Comparison of ENCODE assay signal across 9 cellular contexts in the genomic region with DNA sequence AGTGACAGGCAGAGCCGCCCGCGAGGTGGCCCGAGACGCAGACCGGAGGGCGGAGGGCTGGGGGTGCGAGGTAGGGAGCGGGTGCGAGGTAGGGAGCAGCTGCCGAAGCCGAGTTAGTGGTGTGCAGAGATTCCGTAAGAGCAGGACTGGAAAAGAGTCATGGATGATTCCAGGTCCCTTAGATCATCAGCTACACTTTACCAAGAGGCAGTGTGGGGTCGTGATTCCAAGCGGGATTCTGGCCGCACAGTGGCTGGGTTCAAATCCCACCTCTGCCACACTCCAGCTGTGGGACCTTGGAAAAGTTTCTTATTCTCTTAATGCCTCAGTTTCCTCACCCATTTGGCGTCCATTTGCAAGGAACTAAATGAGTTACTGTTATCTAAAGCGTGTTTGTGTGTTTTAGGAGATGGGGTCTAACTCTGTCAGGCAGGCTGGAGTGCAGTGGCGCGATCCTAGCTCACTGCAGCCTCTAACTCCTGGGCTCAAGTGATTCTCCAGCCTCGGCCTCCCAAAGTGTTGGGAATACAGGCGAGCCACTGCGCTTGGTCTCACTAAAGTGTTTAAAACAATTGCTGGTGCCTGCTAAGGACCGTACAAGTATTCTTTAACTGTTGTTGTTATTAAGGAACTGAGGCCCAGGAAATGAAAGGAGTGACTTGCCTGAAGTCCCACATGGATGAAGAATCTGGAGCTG. TPM values are rescaled to one million over a fixed set of nuclear protein-coding genes. Genes with fewer than 3 reads are reported as not detected.
DNase-seq lines count a peak whose midpoint lies in the region; ATAC-seq, FAIRE-seq and TF ChIP-seq lines count a peak whose summit lies in the region.
"Had no signal": no experiment of that assay in that cellular context is flagged by ENCODE, and none has a peak within 500 bp of the region (broad histone marks: within the 10 kb centered on the region; RNA-seq: fewer than 3 reads in every experiment).

No MANE protein-coding gene starts in this region.

- TF ChIP-seq RAD21 in liver (IDR thresholded peaks at IDR 0.05) = no peak

- peaks cover 9% of the 10 kb centered on the region for H3K36me3 Mint-ChIP-seq in activated T-cell treated with anti-CD3 and anti-CD28 coated beads, Interleukin-2, amount 50 U/mL, for 4 hours (ENCODE audit: insufficient read depth)
- peaks cover 7% of the 10 kb centered on the region for H3K36me3 Mint-ChIP-seq in astrocyte (ENCODE audit: low read depth, unreplicated experiment)

- H3K27me3 ChIP-seq in astrocyte (ENCODE audit: insufficient read depth, low read length) (no peaks in the 10 kb centered on the region), liver (ENCODE audit: control insufficient read depth in 4 of 4, insufficient read depth in 4 of 4, low read length in 3 of 4) (no peaks in the 10 kb centered on the region), tibial artery (no peaks in the 10 kb centered on the region)

- no peaks in the 10 kb centered on the region for H3K36me3 ChIP-seq in astrocyte (ENCODE audit: insufficient read depth, low read length)
- H3K36me3 ChIP-seq in liver (ENCODE audit: control insufficient read depth in 4 of 4, insufficient read depth in 3 of 4, low read depth in 1 of 4, low read length in 3 of 4) = no peaks in the 10 kb centered on the region
- peaks cover 0 to 15% (median 0%) of the 10 kb centered on the region in 3 donors for H3K36me3 ChIP-seq in tibial artery

- no peaks in the 10 kb centered on the region for H3K27me3 Mint-ChIP-seq in activated T-cell treated with anti-CD3 and anti-CD28 coated beads, Interleukin-2, amount 50 U/mL, for 4 hours (ENCODE audit: low read depth)
- H3K27me3 Mint-ChIP-seq in astrocyte (ENCODE audit: low read depth, unreplicated experiment) = no peaks in the 10 kb centered on the region

- peak overlapping the region; percentile 86 for H3K4me3 ChIP-seq in astrocyte (ENCODE audit: insufficient read depth, low read depth, low read length)
- H3K4me3 ChIP-seq in liver (ENCODE audit: low read depth in 1 of 3, low read length in 3 of 3) = peak overlapping the region; percentile 57 to 89 (median 87)
- H3K4me3 ChIP-seq in tibial artery = peak overlapping the region; percentile 66 to 95

- peaks cover 41% of the 10 kb centered on the region for H4K20me1 ChIP-seq in astrocyte (ENCODE audit: insufficient read depth, low read length)

- FAIRE-seq in astrocyte (lab: Jason Lieb, UNC) = no peak
- FAIRE-seq: G401.6 had no signal

- 29% methylated on average over 24 of the region's 24 CpGs for WGBS in liver

- H3K9me3 Mint-ChIP-seq in activated T-cell treated with anti-CD3 and anti-CD28 coated beads, Interleukin-2, amount 50 U/mL, for 4 hours = no peaks in the 10 kb centered on the region
- peaks cover 2% of the 10 kb centered on the region for H3K9me3 Mint-ChIP-seq in astrocyte (ENCODE audit: unreplicated experiment)

- H3K4me3 Mint-ChIP-seq in activated T-cell treated with anti-CD3 and anti-CD28 coated beads, Interleukin-2, amount 50 U/mL, for 4 hours = peak overlapping the region; percentile 97
- peak overlapping the region; percentile 98 for H3K4me3 Mint-ChIP-seq in astrocyte (ENCODE audit: unreplicated experiment)

- H3K9ac ChIP-seq in astrocyte (ENCODE audit: low read length) = peak overlapping the region; percentile 88
- peak overlapping the region; percentile 33 to 63 for H3K9ac ChIP-seq in liver (ENCODE audit: low read depth in 1 of 2, low read length in 2 of 2)

- DNase-seq in activated T-cell treated with anti-CD3 and anti-CD28 coated beads, Interleukin-2, amount 50 U/mL, for 4 hours = no peak
- DNase-seq in activated T-cell treated with anti-CD3 and anti-CD28 coated beads for 4 hours (no peak), astrocyte (ENCODE audit: low read depth) (peak; percentile 53), tibial artery (no peak), NCI-H510A treated with DMSO at 0.1 percent for 48 hours (lab: John Stamatoyannopoulos, UW) (no peak), superior temporal gyrus (ENCODE audit: extremely low spot score) (no peak)

- H3K27ac ChIP-seq in astrocyte (ENCODE audit: low read depth, low read length) = peak overlapping the region; percentile 91
- H3K27ac ChIP-seq in liver (ENCODE audit: low read depth in 1 of 2, low read length in 2 of 2) = peak overlapping the region; percentile 80 to 87
- H3K27ac ChIP-seq in tibial artery = peak overlapping the region; percentile 85 to 95

- H2AFZ ChIP-seq in astrocyte (ENCODE audit: low read depth, low read length) = peak overlapping the region; percentile 96

- peaks cover 59% of the 10 kb centered on the region for H3K79me2 ChIP-seq in astrocyte (ENCODE audit: insufficient read depth, low read length)

- H3K4me1 ChIP-seq in astrocyte (ENCODE audit: insufficient read depth, low read length) = peaks cover 8% of the 10 kb centered on the region
- H3K4me1 ChIP-seq in liver (ENCODE audit: control insufficient read depth in 4 of 4, insufficient read depth in 4 of 4, low read length in 3 of 4) = peaks cover 7 to 23% (median 15%) of the 10 kb centered on the region in 4 donors
- H3K4me1 ChIP-seq in tibial artery = peaks cover 0 to 25% (median 15%) of the 10 kb centered on the region in 4 donors

- H3K9me3 ChIP-seq in astrocyte (ENCODE audit: insufficient read depth, low read depth, low read length) = no peaks in the 10 kb centered on the region
- H3K9me3 ChIP-seq in liver (ENCODE audit: control insufficient read depth in 4 of 4, low read length in 3 of 4) = no peaks in the 10 kb centered on the region
- no peaks in the 10 kb centered on the region for H3K9me3 ChIP-seq in tibial artery

- peak overlapping the region; percentile 99 for H3K27ac Mint-ChIP-seq in astrocyte (ENCODE audit: unreplicated experiment)

- H3K4me2 ChIP-seq in astrocyte (ENCODE audit: low read length) = peak overlapping the region; percentile 81

- peaks cover 34% of the 10 kb centered on the region for H3K4me1 Mint-ChIP-seq in activated T-cell treated with anti-CD3 and anti-CD28 coated beads, Interleukin-2, amount 50 U/mL, for 4 hours (ENCODE audit: low read depth)
- peaks cover 18% of the 10 kb centered on the region for H3K4me1 Mint-ChIP-seq in astrocyte (ENCODE audit: low read depth, unreplicated experiment)

- no peak for TF ChIP-seq CTCF in astrocyte (IDR thresholded peaks at IDR 0.05; ENCODE audit: insufficient read depth, low read depth, low read length)
- no peak for TF ChIP-seq CTCF in liver (IDR thresholded peaks at IDR 0.05; ENCODE audit: low read depth, low read length, missing input control)
- TF ChIP-seq CTCF in tibial artery (IDR thresholded peaks at IDR 0.05) = no peak

- no peak for ATAC-seq in activated T-cell treated with anti-CD3 and anti-CD28 coated beads, Interleukin-2, amount 50 U/mL, for 4 hours
- ATAC-seq in HG03196 (IDR thresholded peaks at IDR 0.05; ENCODE audit: unreplicated experiment) = no peak

- intact Hi-C loops in tibial artery (cut with DNase I; ENCODE audit: low total_unique reads) = no loop called here

TF ChIP-seq in liver, 16 proteins besides CTCF, POLR2A, EP300 and RAD21:
- TF ChIP-seq, protein P1, sequence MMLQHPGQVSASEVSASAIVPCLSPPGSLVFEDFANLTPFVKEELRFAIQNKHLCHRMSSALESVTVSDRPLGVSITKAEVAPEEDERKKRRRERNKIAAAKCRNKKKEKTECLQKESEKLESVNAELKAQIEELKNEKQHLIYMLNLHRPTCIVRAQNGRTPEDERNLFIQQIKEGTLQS (IDR thresholded peaks at IDR 0.05) = no peak
TF ChIP-seq in liver: peak in this region for 0.

RNA-seq across cellular contexts. Expression of a gene that starts 1.1 kb away (rescaled TPM):
- total RNA-seq in activated T-cell treated with anti-CD3 and anti-CD28 coated beads, Interleukin-2, amount 50 U/mL, for 4 hours = 100 to 1,000 TPM; 192 to 205 (median 201) TPM
- total RNA-seq in astrocyte (218 and 254 TPM in 2 replicates), liver (10 to 100 TPM; 60.4 to 95.0 TPM)
- 100 to 1,000 TPM; 206 to 435 TPM for polyA plus RNA-seq in liver

RNA-seq across cellular contexts. Expression of a gene that starts 24.9 kb away (rescaled TPM):
- 10 to 100 TPM; 22.2 to 23.7 (median 22.4) TPM for total RNA-seq in activated T-cell treated with anti-CD3 and anti-CD28 coated beads, Interleukin-2, amount 50 U/mL, for 4 hours
- total RNA-seq in astrocyte (11.5 and 12.4 TPM in 2 replicates), liver (10 to 100 TPM; 12.6 to 15.4 TPM)
- polyA plus RNA-seq in liver = 1 to 10 TPM; 3.2 to 9.6 TPM

RNA-seq across cellular contexts. Expression of a gene that starts 57.0 kb away (rescaled TPM):
- not detected for total RNA-seq in activated T-cell treated with anti-CD3 and anti-CD28 coated beads, Interleukin-2, amount 50 U/mL, for 4 hours
- total RNA-seq in astrocyte = 41.7 and 42.1 TPM in 2 replicates
- total RNA-seq in liver = 1 to 10 TPM; 3.0 to 7.4 TPM
- 1 to 10 TPM; 1.2 to 1.6 TPM for polyA plus RNA-seq in liver
